ENCODE assay signal across 32 cellular contexts in genomic region chr7:141497391-141497790, GRCh38.
"Had no signal": no experiment of that assay in that cellular context is flagged by ENCODE, and none has a peak within 500 bp of the region (broad histone marks: within the 10 kb centered on the region; RNA-seq: fewer than 3 reads in every experiment).

No MANE protein-coding gene starts in this region.

- H3K27me3 ChIP-seq: MG63, SJSA1 had no signal

- H3K36me3 ChIP-seq: MG63, SJSA1 had no signal

- H3K9ac ChIP-seq: SK-N-SH had no signal

- ATAC-seq: Panc1, Right ventricle myocardium inferior had no signal

- H3K4me3 ChIP-seq: MG63, PC-9, SJSA1 had no signal

- DNase-seq: Kasumi-1, KG1, MG63, NCI-H1048, NCI-H1092 treated with DMSO at 0.1 percent for 48 hours, NCI-H1105 treated with DMSO at 0.1 percent for 48 hours, NCI-H1417, NCI-H1436, NCI-H146, NCI-H1694, NCI-H187, NCI-H1930, NCI-H2029 treated with DMSO at 0.1 percent for 48 hours, NCI-H2081 treated with DMSO at 0.1 percent for 48 hours, NCI-H2107, NCI-H2171, NCI-H226, NCI-H446 treated with DMSO at 0.1 percent for 48 hours, NCI-H510A, NCI-H524, NCI-H526, NCI-H69, NCI-H748 treated with DMSO at 0.1 percent for 48 hours, NCI-H82, PC-9, SHP77 treated with DMSO at 0.1 percent for 48 hours, SK-N-SH, SW 1271 had no signal

- H3K27ac ChIP-seq: PC-9, RWPE1, SJSA1 had no signal

- H3K9me3 ChIP-seq: MG63, SJSA1, SK-N-SH had no signal

- H3K4me1 ChIP-seq: SJSA1 had no signal
